In the genomic region with DNA sequence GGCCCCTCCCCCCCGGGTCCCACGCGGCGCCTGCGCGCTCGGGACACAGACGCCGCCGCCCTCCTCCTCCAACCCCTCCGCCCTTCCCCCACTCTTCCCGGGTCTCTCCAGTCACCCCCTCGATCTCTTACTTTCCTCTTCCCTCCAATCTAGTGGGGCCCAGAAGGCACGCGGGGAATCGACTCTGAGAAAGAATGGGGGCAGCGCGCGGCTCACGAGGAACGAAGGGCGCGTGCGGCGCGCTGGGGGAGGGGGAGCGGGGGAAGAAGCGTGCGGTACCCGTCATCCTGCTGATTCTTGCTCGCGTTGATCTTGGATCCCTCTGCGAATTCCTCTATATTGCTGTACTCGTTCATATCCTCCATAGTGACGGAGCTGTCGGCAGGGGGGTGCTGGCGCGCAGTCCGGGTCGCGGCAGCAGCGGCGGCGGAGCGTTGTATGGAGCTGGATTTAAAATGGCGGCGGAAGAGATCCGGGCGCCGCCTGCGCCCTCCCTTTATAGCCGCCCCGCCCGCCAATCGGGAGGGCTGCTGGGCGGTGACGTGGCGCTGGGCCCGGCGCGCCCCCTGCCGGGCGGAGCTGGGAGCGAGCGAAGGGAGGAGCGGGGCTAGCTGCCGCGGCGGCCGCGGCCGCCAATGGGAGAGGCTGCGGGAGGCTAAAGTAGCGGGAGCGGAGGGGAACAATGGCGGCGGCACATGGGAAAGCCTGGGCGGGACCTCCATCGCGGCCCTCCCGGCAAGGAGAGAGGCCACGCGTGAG, we compare ENCODE assay signal across 1 cellular context.
A peak's percentile ranks its signal among the peaks of the same experiment; 100 is the strongest.
TF ChIP-seq lines count a peak whose summit lies in the region.

No MANE protein-coding gene starts in this region.

TF ChIP-seq in HepG2, 621 proteins besides CTCF, POLR2A, EP300 and RAD21 (continued from another document and continues in another):
- TF ChIP-seq, protein P1, sequence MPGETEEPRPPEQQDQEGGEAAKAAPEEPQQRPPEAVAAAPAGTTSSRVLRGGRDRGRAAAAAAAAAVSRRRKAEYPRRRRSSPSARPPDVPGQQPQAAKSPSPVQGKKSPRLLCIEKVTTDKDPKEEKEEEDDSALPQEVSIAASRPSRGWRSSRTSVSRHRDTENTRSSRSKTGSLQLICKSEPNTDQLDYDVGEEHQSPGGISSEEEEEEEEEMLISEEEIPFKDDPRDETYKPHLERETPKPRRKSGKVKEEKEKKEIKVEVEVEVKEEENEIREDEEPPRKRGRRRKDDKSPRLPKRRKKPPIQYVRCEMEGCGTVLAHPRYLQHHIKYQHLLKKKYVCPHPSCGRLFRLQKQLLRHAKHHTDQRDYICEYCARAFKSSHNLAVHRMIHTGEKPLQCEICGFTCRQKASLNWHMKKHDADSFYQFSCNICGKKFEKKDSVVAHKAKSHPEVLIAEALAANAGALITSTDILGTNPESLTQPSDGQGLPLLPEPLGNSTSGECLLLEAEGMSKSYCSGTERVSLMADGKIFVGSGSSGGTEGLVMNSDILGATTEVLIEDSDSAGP (CRISPR knock-in tag; IDR thresholded peaks at IDR 0.05; ENCODE audit: borderline replicate concordance): 0 out of 2 replicates have a peak, but pooled peaks have one; percentile 67
- peak; percentile 76; the same call in 1 of the 2 replicates for TF ChIP-seq RFXAP (CRISPR knock-in tag; IDR thresholded peaks at IDR 0.05; ENCODE audit: borderline replicate concordance)
- TF ChIP-seq DPF2 (CRISPR knock-in tag; IDR thresholded peaks at IDR 0.05; ENCODE audit: borderline replicate concordance, low read depth): no peak
- TF ChIP-seq ZC3H13 (CRISPR knock-in tag; IDR thresholded peaks at IDR 0.05): peak; percentile 95
- no peak for TF ChIP-seq HHEX (CRISPR knock-in tag; IDR thresholded peaks at IDR 0.05)
- no peak for TF ChIP-seq GABPA (IDR thresholded peaks at IDR 0.05; ENCODE audit: low read depth, low read length)
- TF ChIP-seq GABPA (CRISPR knock-in tag; IDR thresholded peaks at IDR 0.05; ENCODE audit: low read depth): peak; percentile 23; the same call in 1 of the 2 replicates
- TF ChIP-seq NFKBIZ (CRISPR knock-in tag; IDR thresholded peaks at IDR 0.05): no peak
- TF ChIP-seq ZNF543 (CRISPR knock-in tag; IDR thresholded peaks at IDR 0.05): no peak
- peak; percentile 77 for TF ChIP-seq NFYB (CRISPR knock-in tag; IDR thresholded peaks at IDR 0.05)
- no peak for TF ChIP-seq ZNF850 (CRISPR knock-in tag; conservative IDR thresholded peaks at IDR 0.05)
- TF ChIP-seq PRMT3 (CRISPR knock-in tag; IDR thresholded peaks at IDR 0.05; ENCODE audit: borderline replicate concordance, low read depth): no peak
- peak; percentile 32; the same call in 1 of the 2 replicates for TF ChIP-seq GATAD2A (CRISPR knock-in tag; IDR thresholded peaks at IDR 0.05)
- no peak for TF ChIP-seq HDAC6 (IDR thresholded peaks at IDR 0.05; ENCODE audit: low read depth, low read length)
- no peak for TF ChIP-seq RFX1 (IDR thresholded peaks at IDR 0.05)
- peak; percentile 77 for TF ChIP-seq NFYC (CRISPR knock-in tag; IDR thresholded peaks at IDR 0.05)
- TF ChIP-seq, protein P2, sequence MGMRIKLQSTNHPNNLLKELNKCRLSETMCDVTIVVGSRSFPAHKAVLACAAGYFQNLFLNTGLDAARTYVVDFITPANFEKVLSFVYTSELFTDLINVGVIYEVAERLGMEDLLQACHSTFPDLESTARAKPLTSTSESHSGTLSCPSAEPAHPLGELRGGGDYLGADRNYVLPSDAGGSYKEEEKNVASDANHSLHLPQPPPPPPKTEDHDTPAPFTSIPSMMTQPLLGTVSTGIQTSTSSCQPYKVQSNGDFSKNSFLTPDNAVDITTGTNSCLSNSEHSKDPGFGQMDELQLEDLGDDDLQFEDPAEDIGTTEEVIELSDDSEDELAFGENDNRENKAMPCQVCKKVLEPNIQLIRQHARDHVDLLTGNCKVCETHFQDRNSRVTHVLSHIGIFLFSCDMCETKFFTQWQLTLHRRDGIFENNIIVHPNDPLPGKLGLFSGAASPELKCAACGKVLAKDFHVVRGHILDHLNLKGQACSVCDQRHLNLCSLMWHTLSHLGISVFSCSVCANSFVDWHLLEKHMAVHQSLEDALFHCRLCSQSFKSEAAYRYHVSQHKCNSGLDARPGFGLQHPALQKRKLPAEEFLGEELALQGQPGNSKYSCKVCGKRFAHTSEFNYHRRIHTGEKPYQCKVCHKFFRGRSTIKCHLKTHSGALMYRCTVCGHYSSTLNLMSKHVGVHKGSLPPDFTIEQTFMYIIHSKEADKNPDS (CRISPR knock-in tag; IDR thresholded peaks at IDR 0.05): no peak
- TF ChIP-seq ZNF143 (CRISPR knock-in tag; IDR thresholded peaks at IDR 0.05): 0 out of 2 replicates have a peak, but pooled peaks have one; percentile 47
- no peak for TF ChIP-seq ZMYM2 (CRISPR knock-in tag; IDR thresholded peaks at IDR 0.05)
- TF ChIP-seq ZNF446 (CRISPR knock-in tag; IDR thresholded peaks at IDR 0.05): peak; percentile 52; the same call in 1 of the 2 replicates
- TF ChIP-seq ZNF839 (CRISPR knock-in tag; IDR thresholded peaks at IDR 0.05; ENCODE audit: borderline replicate concordance): peak; percentile 50; the same call in 1 of the 2 replicates
- no peak for TF ChIP-seq ZBTB42 (CRISPR knock-in tag; IDR thresholded peaks at IDR 0.05)
- TF ChIP-seq KLF15 (CRISPR knock-in tag; IDR thresholded peaks at IDR 0.05; ENCODE audit: borderline replicate concordance): peak; percentile 51; the same call in 1 of the 2 replicates
- TF ChIP-seq ZNF546 (CRISPR knock-in tag; conservative IDR thresholded peaks at IDR 0.05): 0 out of 2 replicates have a peak, but pooled peaks have one; percentile 53
- TF ChIP-seq ZNF703 (CRISPR knock-in tag; IDR thresholded peaks at IDR 0.05; ENCODE audit: borderline replicate concordance): no peak
- no peak for TF ChIP-seq SIX4 (CRISPR knock-in tag; IDR thresholded peaks at IDR 0.05)
- TF ChIP-seq PHB2 (IDR thresholded peaks at IDR 0.05; ENCODE audit: partially characterized antibody): no peak
- no peak for TF ChIP-seq XBP1 (CRISPR knock-in tag; IDR thresholded peaks at IDR 0.05)
- TF ChIP-seq SP1 (IDR thresholded peaks at IDR 0.05): no peak
- peak; percentile 51; the same call in 1 of the 2 replicates for TF ChIP-seq SP1 (CRISPR knock-in tag; IDR thresholded peaks at IDR 0.05)
- TF ChIP-seq ZNF891 (CRISPR knock-in tag; IDR thresholded peaks at IDR 0.05): no peak; the same call in 1 of the 2 replicates
- no peak for TF ChIP-seq ZNF382 (CRISPR knock-in tag; IDR thresholded peaks at IDR 0.05; ENCODE audit: borderline replicate concordance)
- peak; percentile 73 for TF ChIP-seq SRSF1 (optimal IDR thresholded peaks at IDR 0.05; ENCODE audit: low read depth, low read length)
- TF ChIP-seq ZNF282 (IDR thresholded peaks at IDR 0.05; ENCODE audit: partially characterized antibody): no peak
- TF ChIP-seq, protein P3, sequence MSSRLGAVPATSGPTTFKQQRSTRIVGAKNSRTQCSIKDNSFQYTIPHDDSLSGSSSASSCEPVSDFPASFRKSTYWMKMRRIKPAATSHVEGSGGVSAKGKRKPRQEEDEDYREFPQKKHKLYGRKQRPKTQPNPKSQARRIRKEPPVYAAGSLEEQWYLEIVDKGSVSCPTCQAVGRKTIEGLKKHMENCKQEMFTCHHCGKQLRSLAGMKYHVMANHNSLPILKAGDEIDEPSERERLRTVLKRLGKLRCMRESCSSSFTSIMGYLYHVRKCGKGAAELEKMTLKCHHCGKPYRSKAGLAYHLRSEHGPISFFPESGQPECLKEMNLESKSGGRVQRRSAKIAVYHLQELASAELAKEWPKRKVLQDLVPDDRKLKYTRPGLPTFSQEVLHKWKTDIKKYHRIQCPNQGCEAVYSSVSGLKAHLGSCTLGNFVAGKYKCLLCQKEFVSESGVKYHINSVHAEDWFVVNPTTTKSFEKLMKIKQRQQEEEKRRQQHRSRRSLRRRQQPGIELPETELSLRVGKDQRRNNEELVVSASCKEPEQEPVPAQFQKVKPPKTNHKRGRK (CRISPR knock-in tag; IDR thresholded peaks at IDR 0.05): no peak
- no peak for TF ChIP-seq KDM1A (CRISPR knock-in tag; IDR thresholded peaks at IDR 0.05)
- TF ChIP-seq HOXA9 (CRISPR knock-in tag; IDR thresholded peaks at IDR 0.05; ENCODE audit: borderline replicate concordance): peak; percentile 87; the same call in 1 of the 2 replicates
- 0 out of 2 replicates have a peak, but pooled peaks have one; percentile 44 for TF ChIP-seq ARNTL (CRISPR knock-in tag; IDR thresholded peaks at IDR 0.05)
- TF ChIP-seq ZNF841 (CRISPR knock-in tag; IDR thresholded peaks at IDR 0.05; ENCODE audit: borderline replicate concordance): no peak
- peak; percentile 89 for TF ChIP-seq GTF2F1 (IDR thresholded peaks at IDR 0.05; ENCODE audit: low read length)
- no peak for TF ChIP-seq PAWR (CRISPR knock-in tag; IDR thresholded peaks at IDR 0.05; ENCODE audit: borderline replicate concordance)
- TF ChIP-seq, protein P4, sequence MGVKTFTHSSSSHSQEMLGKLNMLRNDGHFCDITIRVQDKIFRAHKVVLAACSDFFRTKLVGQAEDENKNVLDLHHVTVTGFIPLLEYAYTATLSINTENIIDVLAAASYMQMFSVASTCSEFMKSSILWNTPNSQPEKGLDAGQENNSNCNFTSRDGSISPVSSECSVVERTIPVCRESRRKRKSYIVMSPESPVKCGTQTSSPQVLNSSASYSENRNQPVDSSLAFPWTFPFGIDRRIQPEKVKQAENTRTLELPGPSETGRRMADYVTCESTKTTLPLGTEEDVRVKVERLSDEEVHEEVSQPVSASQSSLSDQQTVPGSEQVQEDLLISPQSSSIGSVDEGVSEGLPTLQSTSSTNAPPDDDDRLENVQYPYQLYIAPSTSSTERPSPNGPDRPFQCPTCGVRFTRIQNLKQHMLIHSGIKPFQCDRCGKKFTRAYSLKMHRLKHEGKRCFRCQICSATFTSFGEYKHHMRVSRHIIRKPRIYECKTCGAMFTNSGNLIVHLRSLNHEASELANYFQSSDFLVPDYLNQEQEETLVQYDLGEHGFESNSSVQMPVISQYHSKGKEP (CRISPR knock-in tag; IDR thresholded peaks at IDR 0.05): 0 out of 2 replicates have a peak, but pooled peaks have one; percentile 20
- TF ChIP-seq, protein P5, sequence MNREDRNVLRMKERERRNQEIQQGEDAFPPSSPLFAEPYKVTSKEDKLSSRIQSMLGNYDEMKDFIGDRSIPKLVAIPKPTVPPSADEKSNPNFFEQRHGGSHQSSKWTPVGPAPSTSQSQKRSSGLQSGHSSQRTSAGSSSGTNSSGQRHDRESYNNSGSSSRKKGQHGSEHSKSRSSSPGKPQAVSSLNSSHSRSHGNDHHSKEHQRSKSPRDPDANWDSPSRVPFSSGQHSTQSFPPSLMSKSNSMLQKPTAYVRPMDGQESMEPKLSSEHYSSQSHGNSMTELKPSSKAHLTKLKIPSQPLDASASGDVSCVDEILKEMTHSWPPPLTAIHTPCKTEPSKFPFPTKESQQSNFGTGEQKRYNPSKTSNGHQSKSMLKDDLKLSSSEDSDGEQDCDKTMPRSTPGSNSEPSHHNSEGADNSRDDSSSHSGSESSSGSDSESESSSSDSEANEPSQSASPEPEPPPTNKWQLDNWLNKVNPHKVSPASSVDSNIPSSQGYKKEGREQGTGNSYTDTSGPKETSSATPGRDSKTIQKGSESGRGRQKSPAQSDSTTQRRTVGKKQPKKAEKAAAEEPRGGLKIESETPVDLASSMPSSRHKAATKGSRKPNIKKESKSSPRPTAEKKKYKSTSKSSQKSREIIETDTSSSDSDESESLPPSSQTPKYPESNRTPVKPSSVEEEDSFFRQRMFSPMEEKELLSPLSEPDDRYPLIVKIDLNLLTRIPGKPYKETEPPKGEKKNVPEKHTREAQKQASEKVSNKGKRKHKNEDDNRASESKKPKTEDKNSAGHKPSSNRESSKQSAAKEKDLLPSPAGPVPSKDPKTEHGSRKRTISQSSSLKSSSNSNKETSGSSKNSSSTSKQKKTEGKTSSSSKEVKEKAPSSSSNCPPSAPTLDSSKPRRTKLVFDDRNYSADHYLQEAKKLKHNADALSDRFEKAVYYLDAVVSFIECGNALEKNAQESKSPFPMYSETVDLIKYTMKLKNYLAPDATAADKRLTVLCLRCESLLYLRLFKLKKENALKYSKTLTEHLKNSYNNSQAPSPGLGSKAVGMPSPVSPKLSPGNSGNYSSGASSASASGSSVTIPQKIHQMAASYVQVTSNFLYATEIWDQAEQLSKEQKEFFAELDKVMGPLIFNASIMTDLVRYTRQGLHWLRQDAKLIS (CRISPR knock-in tag; IDR thresholded peaks at IDR 0.05): 0 out of 2 replicates have a peak, but pooled peaks have one; percentile 22
- TF ChIP-seq TRIM24 (CRISPR knock-in tag; IDR thresholded peaks at IDR 0.05): no peak
- TF ChIP-seq MXD4 (CRISPR knock-in tag; IDR thresholded peaks at IDR 0.05): no peak
- TF ChIP-seq KLF11 (CRISPR knock-in tag; IDR thresholded peaks at IDR 0.05): no peak
- TF ChIP-seq JDP2 (CRISPR knock-in tag; IDR thresholded peaks at IDR 0.05; ENCODE audit: borderline replicate concordance): 0 out of 2 replicates have a peak, but pooled peaks have one; percentile 41
- TF ChIP-seq CENPX (CRISPR knock-in tag; IDR thresholded peaks at IDR 0.05): no peak
- no peak for TF ChIP-seq MZF1 (CRISPR knock-in tag; IDR thresholded peaks at IDR 0.05; ENCODE audit: borderline replicate concordance)
- TF ChIP-seq ZNF7 (CRISPR knock-in tag; IDR thresholded peaks at IDR 0.05): no peak
- TF ChIP-seq CBFB (CRISPR knock-in tag; IDR thresholded peaks at IDR 0.05): no peak
- TF ChIP-seq RFXANK (CRISPR knock-in tag; IDR thresholded peaks at IDR 0.05): peak; percentile 76; the same call in 1 of the 2 replicates
- TF ChIP-seq MATR3 (CRISPR knock-in tag; IDR thresholded peaks at IDR 0.05): no peak
- no peak for TF ChIP-seq ZKSCAN1 (IDR thresholded peaks at IDR 0.05; ENCODE audit: low read length)
- peak; percentile 91 for TF ChIP-seq PRPF4 (IDR thresholded peaks at IDR 0.05; ENCODE audit: low read depth, low read length, poor library complexity, severe bottlenecking)
- no peak for TF ChIP-seq SOX13 (IDR thresholded peaks at IDR 0.05)
- TF ChIP-seq SOX13 (CRISPR knock-in tag; conservative IDR thresholded peaks at IDR 0.05 in 1 of 2, IDR thresholded peaks at IDR 0.05 in 1 of 2): no peak
- no peak for TF ChIP-seq ZNF432 (CRISPR knock-in tag; IDR thresholded peaks at IDR 0.05; ENCODE audit: borderline replicate concordance)
- peak; percentile 92 for TF ChIP-seq CREB1 (IDR thresholded peaks at IDR 0.05)
- TF ChIP-seq CREB1 (CRISPR knock-in tag; IDR thresholded peaks at IDR 0.05): peak; percentile 89
- no peak for TF ChIP-seq WIZ (CRISPR knock-in tag; IDR thresholded peaks at IDR 0.05)
- peak; percentile 50 for TF ChIP-seq MED8 (CRISPR knock-in tag; IDR thresholded peaks at IDR 0.05; ENCODE audit: insufficient replicate concordance)
- TF ChIP-seq, protein P6, sequence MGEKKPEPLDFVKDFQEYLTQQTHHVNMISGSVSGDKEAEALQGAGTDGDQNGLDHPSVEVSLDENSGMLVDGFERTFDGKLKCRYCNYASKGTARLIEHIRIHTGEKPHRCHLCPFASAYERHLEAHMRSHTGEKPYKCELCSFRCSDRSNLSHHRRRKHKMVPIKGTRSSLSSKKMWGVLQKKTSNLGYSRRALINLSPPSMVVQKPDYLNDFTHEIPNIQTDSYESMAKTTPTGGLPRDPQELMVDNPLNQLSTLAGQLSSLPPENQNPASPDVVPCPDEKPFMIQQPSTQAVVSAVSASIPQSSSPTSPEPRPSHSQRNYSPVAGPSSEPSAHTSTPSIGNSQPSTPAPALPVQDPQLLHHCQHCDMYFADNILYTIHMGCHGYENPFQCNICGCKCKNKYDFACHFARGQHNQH (CRISPR knock-in tag; IDR thresholded peaks at IDR 0.05): peak; percentile 66
- TF ChIP-seq ZNF260 (CRISPR knock-in tag; IDR thresholded peaks at IDR 0.05; ENCODE audit: borderline replicate concordance, low read depth): no peak
- no peak for TF ChIP-seq ZEB1 (IDR thresholded peaks at IDR 0.05; ENCODE audit: insufficient replicate concordance, low read depth)
- no peak for TF ChIP-seq ZNF550 (CRISPR knock-in tag; IDR thresholded peaks at IDR 0.05; ENCODE audit: borderline replicate concordance)
- TF ChIP-seq ZNF12 (CRISPR knock-in tag; IDR thresholded peaks at IDR 0.05): no peak
- peak; percentile 93 for TF ChIP-seq ZC3H4 (CRISPR knock-in tag; IDR thresholded peaks at IDR 0.05; ENCODE audit: borderline replicate concordance)
